In genomic region chr1:116266864-116267212, GRCh38 we compare ENCODE assay signal across 16 cellular contexts.
DNase-seq lines count a peak whose midpoint lies in the region; ATAC-seq, FAIRE-seq and TF ChIP-seq lines count a peak whose summit lies in the region.
"Had no signal": no experiment of that assay in that cellular context is flagged by ENCODE, and none has a peak within 500 bp of the region (broad histone marks: within the 10 kb centered on the region; RNA-seq: fewer than 3 reads in every experiment).

No MANE protein-coding gene starts in this region.

- intact Hi-C loops in breast epithelium (cut with DNase I; ENCODE audit: low total_unique reads), result no loop called here
- intact Hi-C loops in MCF 10A (cut with micrococcal nuclease), result no loop called here
- intact Hi-C loops in esophagus squamous epithelium (cut with DNase I), result no loop called here

- POLR2A ChIA-PET in MCF 10A (lab: Yijun Ruan, JAX), result interaction anchor here (1.5 to 4.1 kb wide), 3 partner anchors 12 to 109 kb away, joined by 4 to 44 read pairs (median 16); no protein-coding TSS in a partner anchor

- no TSS peak for BruUV-seq in MCF 10A (replicated peaks; lab: Mats Ljungman, UMichigan)

- H3K4me1 Mint-ChIP-seq in MCF 10A (ENCODE audit: insufficient read depth, unreplicated experiment), result peaks cover 18% of the 10 kb centered on the region

- CTCF ChIA-PET in MCF 10A (lab: Yijun Ruan, JAX), result interaction anchor here (0.5 kb wide), 1 partner anchor 107 kb away, joined by 3 read pairs; no protein-coding TSS in a partner anchor

- TF ChIP-seq CTCF in breast epithelium (IDR thresholded peaks at IDR 0.05), result no peak
- no peak for TF ChIP-seq CTCF in MCF 10A (IDR thresholded peaks at IDR 0.05; ENCODE audit: unreplicated experiment)
- no peak for TF ChIP-seq CTCF in bronchial epithelial cell (IDR thresholded peaks at IDR 0.05; ENCODE audit: insufficient read depth, low read length, severe bottlenecking)
- TF ChIP-seq CTCF in esophagus squamous epithelium (IDR thresholded peaks at IDR 0.05), result no peak

- H3K36me3 Mint-ChIP-seq in MCF 10A (ENCODE audit: insufficient read depth, unreplicated experiment), result no peaks in the 10 kb centered on the region
- H3K36me3 Mint-ChIP-seq: CD8-positive, alpha-beta T cell had no signal

- FAIRE-seq in bronchial epithelial cell (lab: Jason Lieb, UNC) (peak; percentile 23), urothelium cell line (lab: Jason Lieb, UNC) (peak; percentile 75)
- FAIRE-seq: H1 had no signal

- no peaks in the 10 kb centered on the region for H3K27me3 Mint-ChIP-seq in MCF 10A (ENCODE audit: insufficient read depth, unreplicated experiment)

- H3K4me1 ChIP-seq in breast epithelium, result no peaks in the 10 kb centered on the region
- H3K4me1 ChIP-seq in esophagus squamous epithelium, result peaks cover 23 to 80% (median 27%) of the 10 kb centered on the region in 3 donors

- DNase-seq in breast epithelium (ENCODE audit: low spot score in 2 of 2), result peak in 1 of 2 donors; percentile 56
- DNase-seq in MCF 10A (ENCODE audit: unreplicated experiment), result no peak
- peak; percentile 76 for DNase-seq in bronchial epithelial cell (ENCODE audit: low read depth)
- DNase-seq in esophagus squamous epithelium (lab: John Stamatoyannopoulos, UW), result no peak
- DNase-seq in urothelium cell line (ENCODE audit: low spot score), result no peak
- no peak for DNase-seq in kidney tubule cell (ENCODE audit: low spot score)
- DNase-seq: Calu3; CD8-positive, alpha-beta T cell; DMS79 treated with DMSO at 0.1 percent for 48 hours; GF-D8; H9 had no signal

- ATAC-seq in HG03460 (IDR thresholded peaks at IDR 0.05; ENCODE audit: unreplicated experiment), result no peak
- no peak for ATAC-seq in GM21786 (IDR thresholded peaks at IDR 0.05; ENCODE audit: unreplicated experiment)
- ATAC-seq: CD8-positive, alpha-beta T cell had no signal

- H3K27ac ChIP-seq in breast epithelium (peak overlapping the region; percentile 14 to 91), esophagus squamous epithelium (peak overlapping the region; percentile 41 to 82 (median 77))
- H3K27ac ChIP-seq: BLaER1 treated with 17β-estradiol and CSF1 and Interleukin-3, amounts not matched to agents 10 nM and 100 nM had no signal

- no peak overlapping the region for H3K27ac Mint-ChIP-seq in MCF 10A (ENCODE audit: low read depth, unreplicated experiment)
- H3K27ac Mint-ChIP-seq: B cell; CD8-positive, alpha-beta T cell had no signal

- no peak for TF ChIP-seq POLR2A in breast epithelium (IDR thresholded peaks at IDR 0.05)
- TF ChIP-seq POLR2A in esophagus squamous epithelium (IDR thresholded peaks at IDR 0.05), result no peak

- H3K9me3 ChIP-seq in breast epithelium (no peaks in the 10 kb centered on the region), esophagus squamous epithelium (no peaks in the 10 kb centered on the region)
- H3K9me3 ChIP-seq: BLaER1 treated with 17β-estradiol and CSF1 and Interleukin-3, amounts not matched to agents 10 nM and 100 nM had no signal

- WGBS in esophagus squamous epithelium, 2 donors, result 32 to 38% methylated on average over 4 of the region's 4 CpGs

- H3K4me3 ChIP-seq in breast epithelium, result no peak overlapping the region
- no peak overlapping the region for H3K4me3 ChIP-seq in bronchial epithelial cell (ENCODE audit: low read depth, low read length)
- H3K4me3 ChIP-seq in esophagus squamous epithelium, result no peak overlapping the region
- H3K4me3 ChIP-seq: BLaER1 treated with 17β-estradiol and CSF1 and Interleukin-3, amounts not matched to agents 10 nM and 100 nM had no signal

- no peaks in the 10 kb centered on the region for H3K9me3 Mint-ChIP-seq in MCF 10A (ENCODE audit: unreplicated experiment)
- H3K9me3 Mint-ChIP-seq: CD8-positive, alpha-beta T cell; H9 had no signal

- H3K36me3 ChIP-seq in breast epithelium (no peaks in the 10 kb centered on the region), bronchial epithelial cell (ENCODE audit: control insufficient read depth, insufficient read depth, low read length) (no peaks in the 10 kb centered on the region), esophagus squamous epithelium (no peaks in the 10 kb centered on the region)
- H3K36me3 ChIP-seq: BLaER1 treated with 17β-estradiol and CSF1 and Interleukin-3, amounts not matched to agents 10 nM and 100 nM had no signal

- H3K27me3 ChIP-seq in breast epithelium (no peaks in the 10 kb centered on the region), bronchial epithelial cell (ENCODE audit: control insufficient read depth, insufficient read depth, low read length) (no peaks in the 10 kb centered on the region), esophagus squamous epithelium (no peaks in the 10 kb centered on the region)
- H3K27me3 ChIP-seq: BLaER1 treated with 17β-estradiol and CSF1 and Interleukin-3, amounts not matched to agents 10 nM and 100 nM had no signal

- H3K4me3 Mint-ChIP-seq in MCF 10A (ENCODE audit: unreplicated experiment), result no peak overlapping the region
- H3K4me3 Mint-ChIP-seq: B cell; CD8-positive, alpha-beta T cell; H9 had no signal
